In the genomic region with DNA sequence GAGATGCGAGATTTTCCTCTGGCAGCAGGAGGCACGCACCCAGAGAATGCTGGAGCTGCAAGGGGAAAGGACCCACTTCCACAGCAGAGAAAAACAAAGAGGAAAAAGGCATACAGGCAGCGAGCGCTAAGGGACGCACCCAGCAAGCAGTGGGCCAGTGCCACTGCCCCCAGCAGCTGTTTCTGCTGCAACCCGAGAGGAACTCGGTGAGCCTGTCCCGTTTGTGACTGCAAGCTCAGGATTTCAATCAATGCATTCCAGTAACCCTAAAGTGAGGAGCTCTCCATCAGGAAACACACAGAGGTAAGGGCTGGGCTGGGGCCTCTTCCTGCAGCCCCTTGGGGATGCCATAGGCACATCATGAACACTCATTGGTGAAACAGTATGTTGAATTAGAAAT, we compare ENCODE assay signal across 19 cellular contexts.
"Had no signal": no experiment of that assay in that cellular context is flagged by ENCODE, and none has a peak within 500 bp of the region (broad histone marks: within the 10 kb centered on the region; RNA-seq: fewer than 3 reads in every experiment).

No MANE protein-coding gene starts in this region.

- DNase-seq: activated CD4-positive, alpha-beta T cell treated with anti-CD3 and anti-CD28 coated beads for 1 hour; activated CD4-positive, alpha-beta T cell treated with anti-CD3 and anti-CD28 coated beads, Interleukin-2, amount 50 U/mL, for 48 hours; activated CD8-positive, alpha-beta memory T cell treated with anti-CD3 and anti-CD28 coated beads, Interleukin-2, amount 10 ng/mL, durations not matched to agents 7 days and 5 days; activated effector memory CD4-positive, alpha-beta T cell treated with anti-CD3 and anti-CD28 coated beads, Interleukin-2, amount 50 U/mL, for 16 hours; activated T-cell treated with anti-CD3 and anti-CD28 coated beads, Interleukin-2, amount 50 U/mL, for 24 hours; amygdala; cortex of kidney; effector memory CD4-positive, alpha-beta T cell; hippocampal formation; left ventricle myocardium superior; substantia nigra; trophoblast cell had no signal

- H3K9me3 Mint-ChIP-seq: activated T-cell treated with anti-CD3 and anti-CD28 coated beads, Interleukin-2, amount 50 U/mL, for 24 hours; brain; central memory CD8-positive, alpha-beta T cell; stimulated activated memory B cell treated with anti-CD40 and anti-IgM and Interleukin-4, amounts not matched to agents 10 μg/mL and 1 μg/mL and 100 μg/mL, for 72 hours had no signal

- H3K27ac Mint-ChIP-seq: activated CD8-positive, alpha-beta memory T cell treated with anti-CD3 and anti-CD28 coated beads, Interleukin-2, amount 10 ng/mL, durations not matched to agents 7 days and 5 days; activated naive CD8-positive, alpha-beta T cell; activated T-cell treated with anti-CD3 and anti-CD28 coated beads, Interleukin-2, amount 50 U/mL, for 24 hours; stimulated activated memory B cell treated with anti-CD40 and anti-IgM and Interleukin-4, amounts not matched to agents 10 μg/mL and 1 μg/mL and 100 μg/mL, for 72 hours had no signal

- H3K4me3 ChIP-seq: right atrium auricular region had no signal

- H3K4me1 Mint-ChIP-seq: central memory CD8-positive, alpha-beta T cell; stimulated activated memory B cell treated with anti-CD40 and anti-IgM and Interleukin-4, amounts not matched to agents 10 μg/mL and 1 μg/mL and 100 μg/mL, for 72 hours had no signal

- H3K27me3 ChIP-seq: neutrophil, right atrium auricular region had no signal

- H3K4me3 Mint-ChIP-seq: activated CD8-positive, alpha-beta memory T cell treated with anti-CD3 and anti-CD28 coated beads, Interleukin-2, amount 10 ng/mL, durations not matched to agents 7 days and 5 days; activated naive CD8-positive, alpha-beta T cell; activated T-cell treated with anti-CD3 and anti-CD28 coated beads, Interleukin-2, amount 50 U/mL, for 24 hours; brain; central memory CD8-positive, alpha-beta T cell; stimulated activated memory B cell treated with anti-CD40 and anti-IgM and Interleukin-4, amounts not matched to agents 10 μg/mL and 1 μg/mL and 100 μg/mL, for 72 hours had no signal

- ATAC-seq: activated CD8-positive, alpha-beta memory T cell treated with anti-CD3 and anti-CD28 coated beads, Interleukin-2, amount 10 ng/mL, durations not matched to agents 7 days and 5 days; left ventricle myocardium superior; stimulated activated memory B cell treated with anti-CD40 and anti-IgM and Interleukin-4, amounts not matched to agents 10 μg/mL and 1 μg/mL and 100 μg/mL, for 72 hours had no signal

- H3K27ac ChIP-seq: epithelial cell of prostate, neutrophil had no signal

- H3K9me3 ChIP-seq: neutrophil, right atrium auricular region had no signal

- H3K27me3 Mint-ChIP-seq: activated CD8-positive, alpha-beta memory T cell treated with anti-CD3 and anti-CD28 coated beads, Interleukin-2, amount 10 ng/mL, durations not matched to agents 7 days and 5 days; activated naive CD8-positive, alpha-beta T cell; activated T-cell treated with anti-CD3 and anti-CD28 coated beads, Interleukin-2, amount 50 U/mL, for 24 hours; brain; central memory CD8-positive, alpha-beta T cell; stimulated activated memory B cell treated with anti-CD40 and anti-IgM and Interleukin-4, amounts not matched to agents 10 μg/mL and 1 μg/mL and 100 μg/mL, for 72 hours had no signal
